ENCODE assay signal across 1 cellular context in the genomic region with DNA sequence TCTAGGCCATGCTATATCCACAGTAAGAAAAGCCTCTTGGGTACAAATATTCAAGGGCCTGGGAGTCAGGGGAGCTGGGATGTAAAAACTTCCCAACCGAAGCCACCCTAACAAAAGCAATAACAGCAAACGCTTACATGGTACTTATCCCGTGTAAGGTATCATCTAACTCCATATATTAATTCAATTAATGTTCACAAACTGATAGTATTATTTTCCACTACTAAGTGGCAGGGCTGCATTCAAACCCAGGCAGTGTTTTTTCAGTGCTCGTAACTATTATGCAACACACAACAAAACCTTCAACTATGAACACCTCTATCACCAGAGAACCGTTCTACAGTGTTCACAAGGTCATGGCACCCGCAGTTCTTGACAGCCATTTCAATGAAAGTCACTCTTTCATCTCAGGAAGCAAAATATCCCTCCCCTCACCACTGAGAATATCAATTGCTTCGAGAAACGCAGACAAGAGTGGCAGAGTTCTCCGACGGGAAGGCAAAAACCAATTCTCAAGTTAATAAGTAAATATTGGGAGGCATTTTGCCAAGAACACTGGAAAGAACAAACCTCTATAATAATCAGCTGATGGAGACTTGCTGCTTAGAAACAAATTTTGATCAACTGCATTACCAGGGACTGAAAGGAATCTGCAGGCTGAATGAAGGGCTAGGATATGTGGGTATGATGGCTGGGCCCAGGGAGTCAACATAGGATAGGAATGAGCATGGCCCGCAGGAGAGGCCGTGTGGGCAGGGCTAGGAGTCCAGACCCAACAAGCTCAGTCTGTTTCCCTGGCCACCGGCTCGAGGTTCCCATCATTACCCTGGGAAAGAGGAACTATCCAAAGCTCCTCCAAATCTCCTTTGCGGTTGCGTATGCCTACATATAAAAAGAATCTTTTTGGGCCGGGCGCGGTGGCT.
A peak's percentile ranks its signal among the peaks of the same experiment; 100 is the strongest.
TF ChIP-seq lines count a peak whose summit lies in the region.

No MANE protein-coding gene starts in this region.

TF ChIP-seq in HepG2, 621 proteins besides CTCF, POLR2A, EP300 and RAD21 (continued from another document and continues in another):
- TF ChIP-seq, protein P1, sequence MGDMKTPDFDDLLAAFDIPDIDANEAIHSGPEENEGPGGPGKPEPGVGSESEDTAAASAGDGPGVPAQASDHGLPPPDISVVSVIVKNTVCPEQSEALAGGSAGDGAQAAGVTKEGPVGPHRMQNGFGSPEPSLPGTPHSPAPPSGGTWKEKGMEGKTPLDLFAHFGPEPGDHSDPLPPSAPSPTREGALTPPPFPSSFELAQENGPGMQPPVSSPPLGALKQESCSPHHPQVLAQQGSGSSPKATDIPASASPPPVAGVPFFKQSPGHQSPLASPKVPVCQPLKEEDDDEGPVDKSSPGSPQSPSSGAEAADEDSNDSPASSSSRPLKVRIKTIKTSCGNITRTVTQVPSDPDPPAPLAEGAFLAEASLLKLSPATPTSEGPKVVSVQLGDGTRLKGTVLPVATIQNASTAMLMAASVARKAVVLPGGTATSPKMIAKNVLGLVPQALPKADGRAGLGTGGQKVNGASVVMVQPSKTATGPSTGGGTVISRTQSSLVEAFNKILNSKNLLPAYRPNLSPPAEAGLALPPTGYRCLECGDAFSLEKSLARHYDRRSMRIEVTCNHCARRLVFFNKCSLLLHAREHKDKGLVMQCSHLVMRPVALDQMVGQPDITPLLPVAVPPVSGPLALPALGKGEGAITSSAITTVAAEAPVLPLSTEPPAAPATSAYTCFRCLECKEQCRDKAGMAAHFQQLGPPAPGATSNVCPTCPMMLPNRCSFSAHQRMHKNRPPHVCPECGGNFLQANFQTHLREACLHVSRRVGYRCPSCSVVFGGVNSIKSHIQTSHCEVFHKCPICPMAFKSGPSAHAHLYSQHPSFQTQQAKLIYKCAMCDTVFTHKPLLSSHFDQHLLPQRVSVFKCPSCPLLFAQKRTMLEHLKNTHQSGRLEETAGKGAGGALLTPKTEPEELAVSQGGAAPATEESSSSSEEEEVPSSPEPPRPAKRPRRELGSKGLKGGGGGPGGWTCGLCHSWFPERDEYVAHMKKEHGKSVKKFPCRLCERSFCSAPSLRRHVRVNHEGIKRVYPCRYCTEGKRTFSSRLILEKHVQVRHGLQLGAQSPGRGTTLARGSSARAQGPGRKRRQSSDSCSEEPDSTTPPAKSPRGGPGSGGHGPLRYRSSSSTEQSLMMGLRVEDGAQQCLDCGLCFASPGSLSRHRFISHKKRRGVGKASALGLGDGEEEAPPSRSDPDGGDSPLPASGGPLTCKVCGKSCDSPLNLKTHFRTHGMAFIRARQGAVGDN (CRISPR knock-in tag; IDR thresholded peaks at IDR 0.05), result peak; percentile 69
- TF ChIP-seq, protein P2, sequence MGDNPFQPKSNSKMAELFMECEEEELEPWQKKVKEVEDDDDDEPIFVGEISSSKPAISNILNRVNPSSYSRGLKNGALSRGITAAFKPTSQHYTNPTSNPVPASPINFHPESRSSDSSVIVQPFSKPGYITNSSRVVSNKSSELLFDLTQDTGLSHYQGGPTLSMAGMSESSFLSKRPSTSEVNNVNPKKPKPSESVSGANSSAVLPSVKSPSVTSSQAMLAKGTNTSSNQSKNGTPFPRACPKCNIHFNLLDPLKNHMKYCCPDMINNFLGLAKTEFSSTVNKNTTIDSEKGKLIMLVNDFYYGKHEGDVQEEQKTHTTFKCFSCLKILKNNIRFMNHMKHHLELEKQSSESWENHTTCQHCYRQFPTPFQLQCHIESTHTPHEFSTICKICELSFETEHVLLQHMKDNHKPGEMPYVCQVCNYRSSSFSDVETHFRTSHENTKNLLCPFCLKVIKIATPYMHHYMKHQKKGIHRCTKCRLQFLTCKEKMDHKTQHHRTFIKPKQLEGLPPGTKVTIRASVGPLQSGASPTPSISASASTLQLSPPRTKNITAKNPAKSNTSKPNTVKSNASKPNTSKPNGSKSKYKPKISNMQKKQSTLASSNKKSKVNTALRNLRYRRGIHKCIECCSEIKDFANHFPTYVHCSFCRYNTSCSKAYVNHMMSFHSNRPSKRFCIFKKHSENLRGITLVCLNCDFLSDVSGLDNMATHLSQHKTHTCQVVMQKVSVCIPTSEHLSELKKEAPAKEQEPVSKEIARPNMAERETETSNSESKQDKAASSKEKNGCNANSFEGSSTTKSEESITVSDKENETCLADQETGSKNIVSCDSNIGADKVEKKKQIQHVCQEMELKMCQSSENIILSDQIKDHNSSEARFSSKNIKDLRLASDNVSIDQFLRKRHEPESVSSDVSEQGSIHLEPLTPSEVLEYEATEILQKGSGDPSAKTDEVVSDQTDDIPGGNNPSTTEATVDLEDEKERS (CRISPR knock-in tag; IDR thresholded peaks at IDR 0.05), result 0 out of 2 replicates have a peak, but pooled peaks have one; percentile 73
- TF ChIP-seq GFI1 (CRISPR knock-in tag; IDR thresholded peaks at IDR 0.05; ENCODE audit: borderline replicate concordance), result peak; percentile 73
- peak; percentile 25; the same call in 1 of the 2 replicates for TF ChIP-seq HMG20B (CRISPR knock-in tag; conservative IDR thresholded peaks at IDR 0.05)
- peak; percentile 90 for TF ChIP-seq CEBPB (IDR thresholded peaks at IDR 0.05; ENCODE audit: borderline replicate concordance, low read depth, low read length)
- peak; percentile 94 for TF ChIP-seq CEBPG (CRISPR knock-in tag; IDR thresholded peaks at IDR 0.05)
- TF ChIP-seq MIXL1 (CRISPR knock-in tag; IDR thresholded peaks at IDR 0.05), result peak; percentile 16; the same call in 1 of the 2 replicates
- no peak for TF ChIP-seq NKX3-1 (CRISPR knock-in tag; IDR thresholded peaks at IDR 0.05)
- TF ChIP-seq, protein P3, sequence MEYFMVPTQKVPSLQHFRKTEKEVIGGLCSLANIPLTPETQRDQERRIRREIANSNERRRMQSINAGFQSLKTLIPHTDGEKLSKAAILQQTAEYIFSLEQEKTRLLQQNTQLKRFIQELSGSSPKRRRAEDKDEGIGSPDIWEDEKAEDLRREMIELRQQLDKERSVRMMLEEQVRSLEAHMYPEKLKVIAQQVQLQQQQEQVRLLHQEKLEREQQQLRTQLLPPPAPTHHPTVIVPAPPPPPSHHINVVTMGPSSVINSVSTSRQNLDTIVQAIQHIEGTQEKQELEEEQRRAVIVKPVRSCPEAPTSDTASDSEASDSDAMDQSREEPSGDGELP (IDR thresholded peaks at IDR 0.05; ENCODE audit: borderline replicate concordance, low read depth), result peak; percentile 85
- peak; percentile 65; the same call in 1 of the 2 replicates for TF ChIP-seq MEIS1 (CRISPR knock-in tag; IDR thresholded peaks at IDR 0.05; ENCODE audit: borderline replicate concordance)
- TF ChIP-seq PITX1 (CRISPR knock-in tag; IDR thresholded peaks at IDR 0.05), result peak; percentile 72; the same call in 1 of the 2 replicates
- TF ChIP-seq ARNT2 (CRISPR knock-in tag; IDR thresholded peaks at IDR 0.05; ENCODE audit: low read depth), result 0 out of 2 replicates have a peak, but pooled peaks have one; percentile 63
- no peak for TF ChIP-seq ZNF761 (CRISPR knock-in tag; conservative IDR thresholded peaks at IDR 0.05)
- TF ChIP-seq, protein P4, sequence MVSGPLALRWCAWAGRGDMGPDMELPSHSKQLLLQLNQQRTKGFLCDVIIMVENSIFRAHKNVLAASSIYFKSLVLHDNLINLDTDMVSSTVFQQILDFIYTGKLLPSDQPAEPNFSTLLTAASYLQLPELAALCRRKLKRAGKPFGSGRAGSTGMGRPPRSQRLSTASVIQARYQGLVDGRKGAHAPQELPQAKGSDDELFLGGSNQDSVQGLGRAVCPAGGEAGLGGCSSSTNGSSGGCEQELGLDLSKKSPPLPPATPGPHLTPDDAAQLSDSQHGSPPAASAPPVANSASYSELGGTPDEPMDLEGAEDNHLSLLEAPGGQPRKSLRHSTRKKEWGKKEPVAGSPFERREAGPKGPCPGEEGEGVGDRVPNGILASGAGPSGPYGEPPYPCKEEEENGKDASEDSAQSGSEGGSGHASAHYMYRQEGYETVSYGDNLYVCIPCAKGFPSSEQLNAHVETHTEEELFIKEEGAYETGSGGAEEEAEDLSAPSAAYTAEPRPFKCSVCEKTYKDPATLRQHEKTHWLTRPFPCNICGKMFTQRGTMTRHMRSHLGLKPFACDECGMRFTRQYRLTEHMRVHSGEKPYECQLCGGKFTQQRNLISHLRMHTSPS (CRISPR knock-in tag; IDR thresholded peaks at IDR 0.05; ENCODE audit: low read depth), result no peak
- TF ChIP-seq BRCA1 (CRISPR knock-in tag; IDR thresholded peaks at IDR 0.05), result no peak
- peak; percentile 72 for TF ChIP-seq SMAD3 (CRISPR knock-in tag; IDR thresholded peaks at IDR 0.05)
- TF ChIP-seq RBAK (CRISPR knock-in tag; IDR thresholded peaks at IDR 0.05), result 0 out of 2 replicates have a peak, but pooled peaks have one; percentile 34
- TF ChIP-seq ERF (CRISPR knock-in tag; IDR thresholded peaks at IDR 0.05), result peak; percentile 72; the same call in 1 of the 2 replicates
- TF ChIP-seq ZKSCAN8 (CRISPR knock-in tag; IDR thresholded peaks at IDR 0.05; ENCODE audit: borderline replicate concordance), result peak; percentile 66; the same call in 1 of the 2 replicates
- TF ChIP-seq MEIS2 (CRISPR knock-in tag; IDR thresholded peaks at IDR 0.05), result peak; percentile 87
- TF ChIP-seq ZNF101 (CRISPR knock-in tag; IDR thresholded peaks at IDR 0.05; ENCODE audit: borderline replicate concordance, low read depth), result no peak
- TF ChIP-seq, protein P5, sequence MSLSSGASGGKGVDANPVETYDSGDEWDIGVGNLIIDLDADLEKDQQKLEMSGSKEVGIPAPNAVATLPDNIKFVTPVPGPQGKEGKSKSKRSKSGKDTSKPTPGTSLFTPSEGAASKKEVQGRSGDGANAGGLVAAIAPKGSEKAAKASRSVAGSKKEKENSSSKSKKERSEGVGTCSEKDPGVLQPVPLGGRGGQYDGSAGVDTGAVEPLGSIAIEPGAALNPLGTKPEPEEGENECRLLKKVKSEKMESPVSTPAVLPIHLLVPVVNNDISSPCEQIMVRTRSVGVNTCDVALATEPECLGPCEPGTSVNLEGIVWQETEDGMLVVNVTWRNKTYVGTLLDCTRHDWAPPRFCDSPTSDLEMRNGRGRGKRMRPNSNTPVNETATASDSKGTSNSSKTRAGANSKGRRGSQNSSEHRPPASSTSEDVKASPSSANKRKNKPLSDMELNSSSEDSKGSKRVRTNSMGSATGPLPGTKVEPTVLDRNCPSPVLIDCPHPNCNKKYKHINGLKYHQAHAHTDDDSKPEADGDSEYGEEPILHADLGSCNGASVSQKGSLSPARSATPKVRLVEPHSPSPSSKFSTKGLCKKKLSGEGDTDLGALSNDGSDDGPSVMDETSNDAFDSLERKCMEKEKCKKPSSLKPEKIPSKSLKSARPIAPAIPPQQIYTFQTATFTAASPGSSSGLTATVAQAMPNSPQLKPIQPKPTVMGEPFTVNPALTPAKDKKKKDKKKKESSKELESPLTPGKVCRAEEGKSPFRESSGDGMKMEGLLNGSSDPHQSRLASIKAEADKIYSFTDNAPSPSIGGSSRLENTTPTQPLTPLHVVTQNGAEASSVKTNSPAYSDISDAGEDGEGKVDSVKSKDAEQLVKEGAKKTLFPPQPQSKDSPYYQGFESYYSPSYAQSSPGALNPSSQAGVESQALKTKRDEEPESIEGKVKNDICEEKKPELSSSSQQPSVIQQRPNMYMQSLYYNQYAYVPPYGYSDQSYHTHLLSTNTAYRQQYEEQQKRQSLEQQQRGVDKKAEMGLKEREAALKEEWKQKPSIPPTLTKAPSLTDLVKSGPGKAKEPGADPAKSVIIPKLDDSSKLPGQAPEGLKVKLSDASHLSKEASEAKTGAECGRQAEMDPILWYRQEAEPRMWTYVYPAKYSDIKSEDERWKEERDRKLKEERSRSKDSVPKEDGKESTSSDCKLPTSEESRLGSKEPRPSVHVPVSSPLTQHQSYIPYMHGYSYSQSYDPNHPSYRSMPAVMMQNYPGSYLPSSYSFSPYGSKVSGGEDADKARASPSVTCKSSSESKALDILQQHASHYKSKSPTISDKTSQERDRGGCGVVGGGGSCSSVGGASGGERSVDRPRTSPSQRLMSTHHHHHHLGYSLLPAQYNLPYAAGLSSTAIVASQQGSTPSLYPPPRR (CRISPR knock-in tag; IDR thresholded peaks at IDR 0.05; ENCODE audit: borderline replicate concordance), result peak; percentile 87
- TF ChIP-seq HNF4G (IDR thresholded peaks at IDR 0.05; ENCODE audit: borderline replicate concordance, low read depth, low read length), result no peak; the same call in 1 of the 2 replicates
- no peak; the same call in 1 of the 2 replicates for TF ChIP-seq HNF4G (CRISPR knock-in tag; IDR thresholded peaks at IDR 0.05; ENCODE audit: borderline replicate concordance, low read depth)
- TF ChIP-seq TBP (CRISPR knock-in tag; IDR thresholded peaks at IDR 0.05), result no peak
- TF ChIP-seq ZNF296 (CRISPR knock-in tag; conservative IDR thresholded peaks at IDR 0.05), result no peak
- TF ChIP-seq, protein P6, sequence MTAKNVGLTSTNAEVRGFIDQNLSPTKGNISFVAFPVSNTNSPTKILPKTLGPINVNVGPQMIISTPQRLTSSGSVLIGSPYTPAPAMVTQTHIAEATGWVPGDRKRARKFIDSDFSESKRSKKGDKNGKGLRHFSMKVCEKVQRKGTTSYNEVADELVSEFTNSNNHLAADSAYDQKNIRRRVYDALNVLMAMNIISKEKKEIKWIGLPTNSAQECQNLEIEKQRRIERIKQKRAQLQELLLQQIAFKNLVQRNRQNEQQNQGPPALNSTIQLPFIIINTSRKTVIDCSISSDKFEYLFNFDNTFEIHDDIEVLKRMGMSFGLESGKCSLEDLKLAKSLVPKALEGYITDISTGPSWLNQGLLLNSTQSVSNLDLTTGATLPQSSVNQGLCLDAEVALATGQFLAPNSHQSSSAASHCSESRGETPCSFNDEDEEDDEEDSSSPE (CRISPR knock-in tag; IDR thresholded peaks at IDR 0.05), result no peak
- TF ChIP-seq TP53 (CRISPR knock-in tag; conservative IDR thresholded peaks at IDR 0.05), result 0 out of 2 replicates have a peak, but pooled peaks have one; percentile 21
- TF ChIP-seq, protein P7, sequence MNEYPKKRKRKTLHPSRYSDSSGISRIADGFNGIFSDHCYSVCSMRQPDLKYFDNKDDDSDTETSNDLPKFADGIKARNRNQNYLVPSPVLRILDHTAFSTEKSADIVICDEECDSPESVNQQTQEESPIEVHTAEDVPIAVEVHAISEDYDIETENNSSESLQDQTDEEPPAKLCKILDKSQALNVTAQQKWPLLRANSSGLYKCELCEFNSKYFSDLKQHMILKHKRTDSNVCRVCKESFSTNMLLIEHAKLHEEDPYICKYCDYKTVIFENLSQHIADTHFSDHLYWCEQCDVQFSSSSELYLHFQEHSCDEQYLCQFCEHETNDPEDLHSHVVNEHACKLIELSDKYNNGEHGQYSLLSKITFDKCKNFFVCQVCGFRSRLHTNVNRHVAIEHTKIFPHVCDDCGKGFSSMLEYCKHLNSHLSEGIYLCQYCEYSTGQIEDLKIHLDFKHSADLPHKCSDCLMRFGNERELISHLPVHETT (CRISPR knock-in tag; conservative IDR thresholded peaks at IDR 0.05), result 0 out of 2 replicates have a peak, but pooled peaks have one; percentile 51
- TF ChIP-seq ETV5 (CRISPR knock-in tag; IDR thresholded peaks at IDR 0.05; ENCODE audit: borderline replicate concordance), result peak; percentile 89; the same call in 1 of the 2 replicates
- TF ChIP-seq, protein P8, sequence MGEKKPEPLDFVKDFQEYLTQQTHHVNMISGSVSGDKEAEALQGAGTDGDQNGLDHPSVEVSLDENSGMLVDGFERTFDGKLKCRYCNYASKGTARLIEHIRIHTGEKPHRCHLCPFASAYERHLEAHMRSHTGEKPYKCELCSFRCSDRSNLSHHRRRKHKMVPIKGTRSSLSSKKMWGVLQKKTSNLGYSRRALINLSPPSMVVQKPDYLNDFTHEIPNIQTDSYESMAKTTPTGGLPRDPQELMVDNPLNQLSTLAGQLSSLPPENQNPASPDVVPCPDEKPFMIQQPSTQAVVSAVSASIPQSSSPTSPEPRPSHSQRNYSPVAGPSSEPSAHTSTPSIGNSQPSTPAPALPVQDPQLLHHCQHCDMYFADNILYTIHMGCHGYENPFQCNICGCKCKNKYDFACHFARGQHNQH (CRISPR knock-in tag; IDR thresholded peaks at IDR 0.05), result peak; percentile 87
- peak; percentile 78 for TF ChIP-seq ASH2L (IDR thresholded peaks at IDR 0.05; ENCODE audit: insufficient read length, low read depth, low read length)
